Comparison of ENCODE assay signal across 23 cellular contexts in genomic region chrX:7052541-7052940, GRCh38.
DNase-seq lines count a peak whose midpoint lies in the region; ATAC-seq, FAIRE-seq and TF ChIP-seq lines count a peak whose summit lies in the region.
"Had no signal": no experiment of that assay in that cellular context is flagged by ENCODE, and none has a peak within 500 bp of the region (broad histone marks: within the 10 kb centered on the region; RNA-seq: fewer than 3 reads in every experiment).

No MANE protein-coding gene starts in this region.

- no peak for DNase-seq in CD4-positive, alpha-beta T cell
- no peak for DNase-seq in GM19239 (ENCODE audit: insufficient read length, low spot score)
- no peak for DNase-seq in neural crest cell (ENCODE audit: low read depth, low spot score)
- no peak for DNase-seq in hepatic stellate cell (ENCODE audit: low spot score)
- no peak for DNase-seq in GM03348 (ENCODE audit: low spot score)
- DNase-seq: AML-193; CD4-positive, alpha-beta memory T cell; CD8-positive, alpha-beta memory T cell; COR-L47; DMS 273 treated with DMSO at 0.1 percent for 48 hours; DMS153; DMS53; DMS79; GF-D8 had no signal

- peaks cover 21% of the 10 kb centered on the region for H3K4me1 Mint-ChIP-seq in CD4-positive, alpha-beta T cell (ENCODE audit: low read depth)
- H3K4me1 Mint-ChIP-seq in neural crest cell = peaks cover 25% of the 10 kb centered on the region

- CTCF ChIA-PET in CD4-positive, alpha-beta T cell (lab: Charles Lee) = no interaction called here

- peak overlapping the region; percentile 30 for H3K27ac Mint-ChIP-seq in CD4-positive, alpha-beta T cell
- H3K27ac Mint-ChIP-seq in neural crest cell (ENCODE audit: unreplicated experiment) = peak overlapping the region; percentile 30
- H3K27ac Mint-ChIP-seq: B cell; CD4-positive, alpha-beta memory T cell had no signal

- FAIRE-seq in GM19239 (lab: Jason Lieb, UNC) = peak; percentile 53
- FAIRE-seq: A549, G401.6, GM12878, GM12892, GM18507 had no signal

- no peaks in the 10 kb centered on the region for H3K9me3 ChIP-seq in CD4-positive, alpha-beta T cell (ENCODE audit: control insufficient read depth, low read length)
- H3K9me3 ChIP-seq: A549 had no signal

- intact Hi-C loops in CD4-positive, alpha-beta T cell (cut with DNase I, micrococcal nuclease) = no loop called here

- H3K27me3 ChIP-seq in CD4-positive, alpha-beta T cell (ENCODE audit: control insufficient read depth, insufficient read depth, low read length) = no peaks in the 10 kb centered on the region
- H3K27me3 ChIP-seq: BLaER1 treated with 17β-estradiol and CSF1 and Interleukin-3, amounts not matched to agents 10 nM and 100 nM had no signal

- ATAC-seq in CD4-positive, alpha-beta T cell (ENCODE audit: poor library complexity) = no peak
- ATAC-seq: A549, GM12878 had no signal

- TF ChIP-seq CTCF in CD4-positive, alpha-beta T cell (IDR thresholded peaks at IDR 0.05) = no peak
- no peak for TF ChIP-seq CTCF in neural crest cell (conservative IDR thresholded peaks at IDR 0.05)

- peaks cover 38% of the 10 kb centered on the region for H3K36me3 Mint-ChIP-seq in CD4-positive, alpha-beta T cell (ENCODE audit: low read depth)
- peaks cover 40% of the 10 kb centered on the region for H3K36me3 Mint-ChIP-seq in neural crest cell (ENCODE audit: low read depth)

- no peak overlapping the region for H3K4me3 Mint-ChIP-seq in CD4-positive, alpha-beta T cell
- H3K4me3 Mint-ChIP-seq in neural crest cell = no peak overlapping the region
- H3K4me3 Mint-ChIP-seq: B cell; CD4-positive, alpha-beta memory T cell; CD8-positive, alpha-beta memory T cell had no signal

- no peaks in the 10 kb centered on the region for H3K27me3 Mint-ChIP-seq in CD4-positive, alpha-beta T cell
- no peaks in the 10 kb centered on the region for H3K27me3 Mint-ChIP-seq in neural crest cell (ENCODE audit: low read depth)
- H3K27me3 Mint-ChIP-seq: B cell; CD4-positive, alpha-beta memory T cell; CD8-positive, alpha-beta memory T cell had no signal

- H3K9me3 Mint-ChIP-seq in CD4-positive, alpha-beta T cell = no peaks in the 10 kb centered on the region
- no peaks in the 10 kb centered on the region for H3K9me3 Mint-ChIP-seq in neural crest cell
- H3K9me3 Mint-ChIP-seq: CD4-positive, alpha-beta memory T cell; CD8-positive, alpha-beta memory T cell had no signal

- no peak overlapping the region for H3K27ac ChIP-seq in CD4-positive, alpha-beta T cell (ENCODE audit: low read depth, low read length)
- H3K27ac ChIP-seq: 22Rv1; A549; BLaER1 treated with 17β-estradiol and CSF1 and Interleukin-3, amounts not matched to agents 10 nM and 100 nM; C4-2B had no signal

- POLR2A ChIA-PET in CD4-positive, alpha-beta T cell (lab: Charles Lee) = no interaction called here
